ENCODE assay signal across 11 cellular contexts in the genomic region with DNA sequence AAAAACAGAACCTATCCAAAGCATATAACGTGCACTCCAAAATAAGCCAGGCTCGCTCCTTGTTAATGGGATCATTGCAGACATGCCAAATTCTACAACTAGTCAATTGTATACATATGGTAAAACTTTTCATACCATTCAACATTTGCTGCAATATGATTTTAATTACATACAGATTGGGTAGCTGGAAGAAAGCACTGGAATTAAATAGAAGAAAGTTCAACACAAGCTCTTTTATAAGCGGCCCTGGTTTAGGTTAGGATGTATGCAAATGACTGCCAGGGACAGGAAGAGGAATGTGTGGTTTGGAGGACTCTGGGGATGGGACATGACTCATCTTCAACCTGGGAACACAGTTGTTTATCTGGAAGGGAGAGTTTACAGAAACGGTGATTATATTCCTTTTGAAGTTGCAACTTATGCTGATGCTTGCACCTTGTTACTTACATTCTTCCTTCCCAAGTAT.
DNase-seq lines count a peak whose midpoint lies in the region; ATAC-seq, FAIRE-seq and TF ChIP-seq lines count a peak whose summit lies in the region.
"Had no signal": no experiment of that assay in that cellular context is flagged by ENCODE, and none has a peak within 500 bp of the region (broad histone marks: within the 10 kb centered on the region; RNA-seq: fewer than 3 reads in every experiment).

No MANE protein-coding gene starts in this region.

- peak overlapping the region; percentile 74 for H3K4me2 ChIP-seq in BLaER1
- H3K4me2 ChIP-seq in mesenchymal stem cell (ENCODE audit: low read length, poor library complexity, severe bottlenecking), result no peak overlapping the region

- no peak overlapping the region for H2AFZ ChIP-seq in mesenchymal stem cell (ENCODE audit: low read depth, low read length)

- H3K4me3 ChIP-seq in BLaER1 (no peak overlapping the region), cardiac fibroblast (replicated peaks in 1 of 2; ENCODE audit: low read depth in 2 of 2, low read length in 2 of 2) (no peak overlapping the region), mesenchymal stem cell (ENCODE audit: insufficient read depth in 1 of 2, low read depth in 1 of 2, low read length in 2 of 2) (peak overlapping the region in 1 of 2 experiments; percentile 52), small intestine (ENCODE audit: low read depth in 1 of 2, low read length in 2 of 2) (no peak overlapping the region)
- no peak overlapping the region for H3K4me3 ChIP-seq in CD4-positive, alpha-beta memory T cell (ENCODE audit: low read length in 2 of 2)

- H3K27me3 ChIP-seq in BLaER1 (no peaks in the 10 kb centered on the region), mesenchymal stem cell (ENCODE audit: control insufficient read depth in 1 of 2, insufficient read depth in 1 of 2, low read length in 2 of 2) (no peaks in the 10 kb centered on the region), small intestine (ENCODE audit: control insufficient read depth in 2 of 2, insufficient read depth in 2 of 2, low read length in 2 of 2) (no peaks in the 10 kb centered on the region)
- no peaks in the 10 kb centered on the region for H3K27me3 ChIP-seq in CD4-positive, alpha-beta memory T cell (ENCODE audit: insufficient read depth, low read length)

- H3K9ac ChIP-seq in BLaER1, result no peak overlapping the region
- peak overlapping the region; percentile 54 for H3K9ac ChIP-seq in mesenchymal stem cell (ENCODE audit: low read length)

- H4K8ac ChIP-seq in mesenchymal stem cell (ENCODE audit: low read length), result no peak overlapping the region

- no peak for FAIRE-seq in small intestine (lab: Jason Lieb, UNC)
- FAIRE-seq: G401.6 had no signal

- H3K4ac ChIP-seq in mesenchymal stem cell (ENCODE audit: low read depth in 1 of 2, low read length in 2 of 2), result no peak overlapping the region

- no peaks in the 10 kb centered on the region for H4K20me1 ChIP-seq in BLaER1

- DNase-seq in LoVo (ENCODE audit: low spot score) (peak; percentile 69), cardiac fibroblast (ENCODE audit: low read depth in 2 of 2) (peak; percentile 36 to 78), mesenchymal stem cell (peak; percentile 85), NCI-H1930 (lab: John Stamatoyannopoulos, UW) (no peak), small intestine (no peak)
- no peak for DNase-seq in CD4-positive, alpha-beta memory T cell
- DNase-seq: activated T-cell treated with anti-CD3 and anti-CD28 coated beads, Interleukin-2, amount 50 U/mL, for 4 hours had no signal

- peaks cover 5% of the 10 kb centered on the region for H3K79me1 ChIP-seq in mesenchymal stem cell (replicated peaks; ENCODE audit: low read length, poor library complexity, severe bottlenecking)

- H2AK5ac ChIP-seq in mesenchymal stem cell (ENCODE audit: low read length, severe bottlenecking), result no peak overlapping the region

- peak overlapping the region in 1 of 2 experiments; percentile 61 for H2BK12ac ChIP-seq in mesenchymal stem cell (ENCODE audit: low read length in 2 of 2)

- H3K27me3 Mint-ChIP-seq in CD4-positive, alpha-beta memory T cell, result no peaks in the 10 kb centered on the region

- peak overlapping the region; percentile 50; the same call in 1 of the 2 replicates for H3K27ac ChIP-seq in BLaER1
- peak overlapping the region; percentile 14 for H3K27ac ChIP-seq in mesenchymal stem cell (ENCODE audit: low read length, poor library complexity, severe bottlenecking)
- no peak overlapping the region for H3K27ac ChIP-seq in CD4-positive, alpha-beta memory T cell (ENCODE audit: low read depth, low read length)
- no peak overlapping the region for H3K27ac ChIP-seq in small intestine (ENCODE audit: low read depth in 1 of 2, low read length in 1 of 2)

- peaks cover 1 to 3% of the 10 kb centered on the region in 2 donors for H3K36me3 Mint-ChIP-seq in CD4-positive, alpha-beta memory T cell

- POLR2A ChIA-PET in CD4-positive, alpha-beta memory T cell (lab: Charles Lee; ENCODE audit: partially characterized antibody), result no interaction called here

- H3K18ac ChIP-seq in mesenchymal stem cell (ENCODE audit: low read depth in 1 of 2, low read length in 2 of 2), result no peak overlapping the region

- no peak overlapping the region for H2BK15ac ChIP-seq in mesenchymal stem cell (ENCODE audit: low read depth, poor library complexity, severe bottlenecking)

- no peak overlapping the region for H2BK5ac ChIP-seq in mesenchymal stem cell (ENCODE audit: low read depth, low read length, poor library complexity, severe bottlenecking)

- no peaks in the 10 kb centered on the region for H3K9me3 Mint-ChIP-seq in CD4-positive, alpha-beta memory T cell
- H3K9me3 Mint-ChIP-seq: activated T-cell treated with anti-CD3 and anti-CD28 coated beads, Interleukin-2, amount 50 U/mL, for 4 hours; T-helper 2 cell treated with Interferon-gamma antibody and Interleukin-4, amounts not matched to agents 5 μg/mL and 100 μg/mL, for 36 hours had no signal

- no peak overlapping the region for H3K14ac ChIP-seq in mesenchymal stem cell (ENCODE audit: low read length in 2 of 2)

- CTCF ChIA-PET in CD4-positive, alpha-beta memory T cell (lab: Charles Lee; ENCODE audit: partially characterized antibody), result no interaction called here

- peaks cover 0 to 1% (median under 1%) of the 10 kb centered on the region in 4 donors for H3K4me1 Mint-ChIP-seq in CD4-positive, alpha-beta memory T cell

- H3K4me3 Mint-ChIP-seq in CD4-positive, alpha-beta memory T cell, result no peak overlapping the region
- H3K4me3 Mint-ChIP-seq: activated T-cell treated with anti-CD3 and anti-CD28 coated beads, Interleukin-2, amount 50 U/mL, for 4 hours; T-helper 2 cell treated with Interferon-gamma antibody and Interleukin-4, amounts not matched to agents 5 μg/mL and 100 μg/mL, for 36 hours had no signal

- no peak overlapping the region for H4K91ac ChIP-seq in mesenchymal stem cell (ENCODE audit: low read length)

- ATAC-seq in HG02840 (IDR thresholded peaks at IDR 0.05; ENCODE audit: low FRiP score, unreplicated experiment), result no peak
- ATAC-seq: activated T-cell treated with anti-CD3 and anti-CD28 coated beads, Interleukin-2, amount 50 U/mL, for 4 hours had no signal

- peaks cover 45% of the 10 kb centered on the region for H3K4me1 ChIP-seq in BLaER1
- peaks cover 7% of the 10 kb centered on the region for H3K4me1 ChIP-seq in mesenchymal stem cell (ENCODE audit: control insufficient read depth, insufficient read depth, low read depth, low read length)
- no peaks in the 10 kb centered on the region for H3K4me1 ChIP-seq in CD4-positive, alpha-beta memory T cell (ENCODE audit: insufficient read depth, low read length)
- no peaks in the 10 kb centered on the region for H3K4me1 ChIP-seq in small intestine (ENCODE audit: control insufficient read depth in 2 of 2, insufficient read depth in 1 of 2, low read depth in 1 of 2, low read length in 1 of 2)

- H3K9me3 ChIP-seq in BLaER1, result no peaks in the 10 kb centered on the region
- no peaks in the 10 kb centered on the region for H3K9me3 ChIP-seq in mesenchymal stem cell (ENCODE audit: control insufficient read depth, low read length)
- H3K9me3 ChIP-seq in CD4-positive, alpha-beta memory T cell (ENCODE audit: control insufficient read depth in 1 of 2, low read length in 2 of 2), result no peaks in the 10 kb centered on the region
- H3K9me3 ChIP-seq in small intestine (ENCODE audit: control insufficient read depth, low read depth), result no peaks in the 10 kb centered on the region

- H3K36me3 ChIP-seq in BLaER1, result no peaks in the 10 kb centered on the region
- H3K36me3 ChIP-seq in mesenchymal stem cell (ENCODE audit: control insufficient read depth in 1 of 2, insufficient read depth in 2 of 2, low read depth in 1 of 2, low read length in 2 of 2), result no peaks in the 10 kb centered on the region
- H3K36me3 ChIP-seq in CD4-positive, alpha-beta memory T cell (ENCODE audit: insufficient read depth, low read length), result no peaks in the 10 kb centered on the region
- H3K36me3 ChIP-seq in small intestine (ENCODE audit: control insufficient read depth in 2 of 2, insufficient read depth in 2 of 2, low read length in 2 of 2), result no peaks in the 10 kb centered on the region

- intact Hi-C loops in CD4-positive, alpha-beta memory T cell (cut with micrococcal nuclease), result no loop called here

- no peak for TF ChIP-seq CTCF in cardiac fibroblast (IDR thresholded peaks at IDR 0.05; ENCODE audit: low read depth, low read length)

- H2BK120ac ChIP-seq in mesenchymal stem cell (ENCODE audit: low read depth, low read length), result no peak overlapping the region

- WGBS in mesenchymal stem cell, result 11% methylated on average over 3 of the region's 4 CpGs
- WGBS in small intestine, 3 donors, result 64 to 77% (median 74%) methylated on average over 4 of the region's 4 CpGs

- H3K27ac Mint-ChIP-seq in CD4-positive, alpha-beta memory T cell, result no peak overlapping the region
- H3K27ac Mint-ChIP-seq: T-helper 2 cell treated with Interferon-gamma antibody and Interleukin-4, amounts not matched to agents 5 μg/mL and 100 μg/mL, for 36 hours had no signal

- H3K23ac ChIP-seq in mesenchymal stem cell (ENCODE audit: low read length in 2 of 2), result no peak overlapping the region

Comparison
In these comparisons a context has a peak if more than half of its experiments do, and no peak if none do; other contexts are left out.
1. H3K27ac ChIP-seq: peak in BLaER1 (single experiment) and mesenchymal stem cell (single experiment); none in CD4-positive, alpha-beta memory T cell (single experiment) and small intestine (0 of 2).
2. DNase-seq: peak in LoVo (single experiment), cardiac fibroblast (2 of 2) and mesenchymal stem cell (single experiment); none in NCI-H1930 (0 of 2), CD4-positive, alpha-beta memory T cell (0 of 5) and small intestine (single experiment).